7 cellular contexts compared by ENCODE assay signal in genomic region chr19:29207403-29208187, GRCh38. TPM values are rescaled to one million over a fixed set of nuclear protein-coding genes. Genes with fewer than 3 reads are reported as not detected.
DNase-seq lines count a peak whose midpoint lies in the region; ATAC-seq, FAIRE-seq and TF ChIP-seq lines count a peak whose summit lies in the region.
"Not testable (repeated sequence)": the region's sequence is repeated elsewhere in the genome, so short reads cannot be mapped to it uniquely, and the experiment has no call there.

No MANE protein-coding gene starts in this region.

- POLR2A ChIA-PET in Panc1 (lab: Charles Lee), result not testable (repeated sequence)

- peaks cover 26% of the 10 kb centered on the region for H3K36me3 Mint-ChIP-seq in osteocyte (ENCODE audit: unreplicated experiment)

- not testable (repeated sequence) for H3K9me3 ChIP-seq in Panc1 (ENCODE audit: control insufficient read depth, insufficient read depth, low read depth, low read length); skeletal muscle tissue (ENCODE audit: control insufficient read depth in 3 of 3, low read length in 3 of 3)

- H3K36me3 ChIP-seq in Panc1 (ENCODE audit: control insufficient read depth, insufficient read depth, low read length) (peaks cover 15% of the 10 kb centered on the region), skeletal muscle tissue (ENCODE audit: control insufficient read depth in 3 of 3, insufficient read depth in 3 of 3, low read length in 3 of 3) (peaks cover 4 to 11% (median 11%) of the 10 kb centered on the region in 3 donors)
- not testable (repeated sequence) for H3K36me3 ChIP-seq in bronchial epithelial cell (ENCODE audit: control insufficient read depth, insufficient read depth, low read length)

- not testable (repeated sequence) for TF ChIP-seq POLR2A in GM12891 (IDR thresholded peaks at IDR 0.05; ENCODE audit: low read depth, low read length)

- peak overlapping the region in 2 of 3 donors; percentile 10 to 53 for H3K9ac ChIP-seq in skeletal muscle tissue (ENCODE audit: low read depth in 1 of 3, low read length in 3 of 3)

- not testable (repeated sequence) for H3K27ac ChIP-seq in Panc1 (ENCODE audit: low read length)
- peak overlapping the region; percentile 68 for H3K27ac ChIP-seq in skeletal muscle tissue (ENCODE audit: low read depth, low read length)

- FAIRE-seq in GM12891 (lab: Jason Lieb, UNC) (peak; percentile 90), GM19239 (lab: Jason Lieb, UNC) (peak; percentile 79), bronchial epithelial cell (lab: Jason Lieb, UNC) (peak; percentile 85)

- not testable (repeated sequence) for H3K4me3 Mint-ChIP-seq in osteocyte (ENCODE audit: unreplicated experiment)

- TF ChIP-seq CTCF in Panc1 (IDR thresholded peaks at IDR 0.05); bronchial epithelial cell (IDR thresholded peaks at IDR 0.05; ENCODE audit: insufficient read depth, low read length, severe bottlenecking); osteocyte (IDR thresholded peaks at IDR 0.05): not testable (repeated sequence)

- not testable (repeated sequence) for DNase-seq in GM12891 (ENCODE audit: insufficient read length, low spot score); GM19239 (ENCODE audit: insufficient read length, low spot score); Panc1 (ENCODE audit: low read depth, low spot score); bronchial epithelial cell (ENCODE audit: low read depth); left ventricle myocardium superior
- peak; percentile 23 for DNase-seq in osteocyte (ENCODE audit: extremely low spot score, unreplicated experiment)

- H3K4me1 Mint-ChIP-seq in osteocyte (ENCODE audit: unreplicated experiment), result peaks cover 23% of the 10 kb centered on the region

- H3K27me3 Mint-ChIP-seq in osteocyte (ENCODE audit: unreplicated experiment), result not testable (repeated sequence)

- TSS peak; percentile 2 for BruUV-seq in Panc1 (replicated peaks; lab: Mats Ljungman, UMichigan)

- not testable (repeated sequence) for H3K9me3 Mint-ChIP-seq in osteocyte (ENCODE audit: unreplicated experiment)

- H3K27ac Mint-ChIP-seq in osteocyte (ENCODE audit: unreplicated experiment), result not testable (repeated sequence)

- CTCF ChIA-PET in Panc1 (lab: Charles Lee), result not testable (repeated sequence)

- not testable (repeated sequence) for ATAC-seq in Panc1
- peak; percentile 14 for ATAC-seq in left ventricle myocardium superior

- H3K4me1 ChIP-seq in Panc1 (ENCODE audit: control insufficient read depth, insufficient read depth, low read length) (peaks cover 17% of the 10 kb centered on the region; the same call in 1 of the 2 replicates), skeletal muscle tissue (ENCODE audit: control insufficient read depth in 3 of 3, insufficient read depth in 3 of 3, low read length in 3 of 3) (peaks cover 33 to 53% (median 37%) of the 10 kb centered on the region in 3 donors)

- intact Hi-C loops in Panc1 (cut with micrococcal nuclease; ENCODE audit: unreplicated experiment); left ventricle myocardium superior (cut with micrococcal nuclease): not testable (repeated sequence)

- in situ Hi-C loops in Panc1 (cut with HindIII; ENCODE audit: low pct_unique_long_range_greater_than_20kb, low sequenced_read_pairs), result not testable (repeated sequence)

- not testable (repeated sequence) for H3K4me3 ChIP-seq in Panc1 (ENCODE audit: low read depth in 2 of 2, low read length in 2 of 2); bronchial epithelial cell (ENCODE audit: low read depth, low read length); skeletal muscle tissue (ENCODE audit: low read length in 3 of 3)

- H3K27me3 ChIP-seq in Panc1 (ENCODE audit: control insufficient read depth, insufficient read depth, low read length); bronchial epithelial cell (ENCODE audit: control insufficient read depth, insufficient read depth, low read length); skeletal muscle tissue (ENCODE audit: control insufficient read depth in 3 of 3, insufficient read depth in 3 of 3, low read length in 3 of 3): not testable (repeated sequence)

RNA-seq across cellular contexts. Expression of gene UQCRFS1, which starts 5.4 kb away (rescaled TPM):
- 34.4 TPM for polyA plus RNA-seq in GM12891 (2012; ENCODE audit: low read depth, missing spikeins)
- 70.0 TPM for total RNA-seq in Panc1 (2021; ENCODE audit: unreplicated experiment)
- 28.3 TPM for polyA plus RNA-seq in Panc1 (2012; ENCODE audit: insufficient read length)
- total RNA-seq in bronchial epithelial cell, result 26.1 and 27.8 TPM in 2 replicates
- total RNA-seq in left ventricle myocardium superior, result 169 TPM
- total RNA-seq in osteocyte, result 25.4 and 25.6 TPM in 2 replicates
- 48.5 TPM for total RNA-seq in skeletal muscle tissue
